ENCODE assay signal across 1 cellular context in the genomic region with DNA sequence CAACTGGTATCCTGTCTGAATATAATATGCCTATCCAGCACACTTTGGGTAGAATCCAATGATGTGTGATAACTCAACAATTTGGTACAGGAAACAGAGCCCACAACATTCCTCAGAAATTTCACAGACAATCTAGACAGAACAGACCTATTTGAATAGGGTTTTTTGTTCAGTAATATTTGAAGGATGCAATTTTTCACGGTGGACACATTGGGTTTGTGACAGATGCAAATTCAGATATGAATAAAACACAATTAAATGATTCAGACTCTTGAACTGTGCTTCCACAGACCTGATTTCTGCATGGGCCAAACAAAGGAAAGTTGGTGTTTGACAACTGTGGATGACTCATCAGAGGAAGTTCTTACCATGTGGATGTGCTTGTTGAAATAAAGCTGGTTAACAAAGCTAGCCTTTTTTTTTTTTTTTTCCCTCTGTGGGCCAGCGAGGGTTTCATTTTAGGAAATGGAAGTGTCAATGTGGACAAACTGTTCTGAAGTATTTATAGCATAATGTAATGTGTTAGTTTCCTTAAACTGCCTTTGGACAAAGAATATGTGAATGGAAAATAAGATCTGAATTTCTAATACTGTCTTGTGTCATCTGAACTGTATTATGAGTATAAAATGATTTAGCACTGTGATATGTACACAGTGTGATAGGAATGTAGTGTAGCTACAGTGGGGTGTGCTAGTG.
TF ChIP-seq lines count a peak whose summit lies in the region.

No MANE protein-coding gene starts in this region.

TF ChIP-seq in K562, 482 proteins besides CTCF, POLR2A, EP300 and RAD21 (continued from another document and continues in another):
- TF ChIP-seq CHAMP1 (IDR thresholded peaks at IDR 0.05) (no peak), CBX3 (IDR thresholded peaks at IDR 0.05; ENCODE audit: borderline replicate concordance in 1 of 2, low read length in 2 of 2) (peak in 1 of 2 experiments; percentile 31; a peak in 1 of 3 replicates), ZNF41 (CRISPR knock-in tag; conservative IDR thresholded peaks at IDR 0.05) (no peak), NRF1 (conservative IDR thresholded peaks at IDR 0.05 in 1 of 2, IDR thresholded peaks at IDR 0.05 in 1 of 2) (no peak), MYC (IDR thresholded peaks at IDR 0.05; ENCODE audit: low read depth, low read length) (peak; percentile 67), MYC (CRISPR knock-in tag; IDR thresholded peaks at IDR 0.05; ENCODE audit: borderline replicate concordance, low read depth) (no peak), PTBP1 (IDR thresholded peaks at IDR 0.05; ENCODE audit: low read depth, low read length) (no peak), HNRNPH1 (optimal IDR thresholded peaks at IDR 0.05; ENCODE audit: low read depth, low read length) (no peak), XRCC4 (IDR thresholded peaks at IDR 0.05; ENCODE audit: extremely low read depth, insufficient read depth, insufficient read length) (no peak), RERE (CRISPR knock-in tag; IDR thresholded peaks at IDR 0.05; ENCODE audit: borderline replicate concordance) (no peak), SUPT5H (IDR thresholded peaks at IDR 0.05) (no peak), GATA2 (CRISPR knock-in tag; IDR thresholded peaks at IDR 0.05) (no peak), ZNF124 (CRISPR knock-in tag; IDR thresholded peaks at IDR 0.05) (no peak), CHCHD3 (CRISPR knock-in tag; IDR thresholded peaks at IDR 0.05) (no peak), ZNF212 (CRISPR knock-in tag; IDR thresholded peaks at IDR 0.05) (no peak), ZNF696 (CRISPR knock-in tag; conservative IDR thresholded peaks at IDR 0.05) (no peak), CBX5 (IDR thresholded peaks at IDR 0.05; ENCODE audit: borderline replicate concordance, low read depth) (no peak), HCFC1 (IDR thresholded peaks at IDR 0.05; ENCODE audit: low read depth, low read length) (0 out of 2 replicates have a peak, but pooled peaks have one; percentile 9), ZNF778 (CRISPR knock-in tag; IDR thresholded peaks at IDR 0.05) (no peak), ZNF551 (CRISPR knock-in tag; IDR thresholded peaks at IDR 0.05) (no peak), PTTG1 (tag; IDR thresholded peaks at IDR 0.05; ENCODE audit: low read depth) (no peak), ZKSCAN8 (CRISPR knock-in tag; IDR thresholded peaks at IDR 0.05) (no peak), EHMT2 (IDR thresholded peaks at IDR 0.05) (no peak), ZNF384 (IDR thresholded peaks at IDR 0.05; ENCODE audit: low read depth, low read length) (peak; percentile 97), ZNF507 (tag; conservative IDR thresholded peaks at IDR 0.05) (no peak), MTA1 (IDR thresholded peaks at IDR 0.05; ENCODE audit: borderline replicate concordance) (no peak), FOXA1 (IDR thresholded peaks at IDR 0.05; ENCODE audit: borderline replicate concordance) (no peak), EP400 (IDR thresholded peaks at IDR 0.05) (peak; percentile 26; the same call in 1 of the 2 replicates), GMEB1 (CRISPR knock-in tag; IDR thresholded peaks at IDR 0.05) (no peak), ELF4 (CRISPR knock-in tag; IDR thresholded peaks at IDR 0.05) (no peak), HMGN3 (IDR thresholded peaks at IDR 0.05; ENCODE audit: borderline replicate concordance, extremely low read depth, insufficient read length, low read depth, low read length) (no peak), GATAD2A (IDR thresholded peaks at IDR 0.05) (no peak), ZBTB17 (CRISPR knock-in tag; IDR thresholded peaks at IDR 0.05) (no peak), CSDE1 (IDR thresholded peaks at IDR 0.05) (no peak), ZNF232 (CRISPR knock-in tag; IDR thresholded peaks at IDR 0.05) (no peak), JUNB (CRISPR knock-in tag; conservative IDR thresholded peaks at IDR 0.05) (peak; percentile 71; the same call in 1 of the 2 replicates), PRPF4 (IDR thresholded peaks at IDR 0.05; ENCODE audit: insufficient read depth, low read depth, low read length, poor library complexity, severe bottlenecking) (no peak), MIER1 (IDR thresholded peaks at IDR 0.05; ENCODE audit: low read depth) (no peak), RNF2 (IDR thresholded peaks at IDR 0.05) (no peak), SNIP1 (IDR thresholded peaks at IDR 0.05; ENCODE audit: low read depth) (no peak), EGR1 (conservative IDR thresholded peaks at IDR 0.05) (no peak), MEIS2 (IDR thresholded peaks at IDR 0.05; ENCODE audit: partially characterized antibody) (peak; percentile 47), PBX2 (CRISPR knock-in tag; IDR thresholded peaks at IDR 0.05; ENCODE audit: low read depth) (no peak), PBX2 (tag; conservative IDR thresholded peaks at IDR 0.05; ENCODE audit: low read depth) (0 out of 2 replicates have a peak, but pooled peaks have one; percentile 23), NUFIP1 (IDR thresholded peaks at IDR 0.05; ENCODE audit: partially characterized antibody) (no peak), LCOR (CRISPR knock-in tag; IDR thresholded peaks at IDR 0.05) (no peak), KAT2B (IDR thresholded peaks at IDR 0.05; ENCODE audit: low read depth, low read length) (no peak)
- TF ChIP-seq, protein P1, sequence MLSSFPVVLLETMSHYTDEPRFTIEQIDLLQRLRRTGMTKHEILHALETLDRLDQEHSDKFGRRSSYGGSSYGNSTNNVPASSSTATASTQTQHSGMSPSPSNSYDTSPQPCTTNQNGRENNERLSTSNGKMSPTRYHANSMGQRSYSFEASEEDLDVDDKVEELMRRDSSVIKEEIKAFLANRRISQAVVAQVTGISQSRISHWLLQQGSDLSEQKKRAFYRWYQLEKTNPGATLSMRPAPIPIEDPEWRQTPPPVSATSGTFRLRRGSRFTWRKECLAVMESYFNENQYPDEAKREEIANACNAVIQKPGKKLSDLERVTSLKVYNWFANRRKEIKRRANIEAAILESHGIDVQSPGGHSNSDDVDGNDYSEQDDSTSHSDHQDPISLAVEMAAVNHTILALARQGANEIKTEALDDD (IDR thresholded peaks at IDR 0.05): peak; percentile 87
- TF ChIP-seq, protein P2, sequence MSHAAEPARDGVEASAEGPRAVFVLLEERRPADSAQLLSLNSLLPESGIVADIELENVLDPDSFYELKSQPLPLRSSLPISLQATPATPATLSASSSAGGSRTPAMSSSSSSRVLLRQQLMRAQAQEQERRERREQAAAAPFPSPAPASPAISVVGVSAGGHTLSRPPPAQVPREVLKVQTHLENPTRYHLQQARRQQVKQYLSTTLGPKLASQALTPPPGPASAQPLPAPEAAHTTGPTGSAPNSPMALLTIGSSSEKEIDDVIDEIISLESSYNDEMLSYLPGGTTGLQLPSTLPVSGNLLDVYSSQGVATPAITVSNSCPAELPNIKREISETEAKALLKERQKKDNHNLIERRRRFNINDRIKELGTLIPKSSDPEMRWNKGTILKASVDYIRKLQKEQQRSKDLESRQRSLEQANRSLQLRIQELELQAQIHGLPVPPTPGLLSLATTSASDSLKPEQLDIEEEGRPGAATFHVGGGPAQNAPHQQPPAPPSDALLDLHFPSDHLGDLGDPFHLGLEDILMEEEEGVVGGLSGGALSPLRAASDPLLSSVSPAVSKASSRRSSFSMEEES (CRISPR knock-in tag; IDR thresholded peaks at IDR 0.05): no peak
- TF ChIP-seq, protein P3, sequence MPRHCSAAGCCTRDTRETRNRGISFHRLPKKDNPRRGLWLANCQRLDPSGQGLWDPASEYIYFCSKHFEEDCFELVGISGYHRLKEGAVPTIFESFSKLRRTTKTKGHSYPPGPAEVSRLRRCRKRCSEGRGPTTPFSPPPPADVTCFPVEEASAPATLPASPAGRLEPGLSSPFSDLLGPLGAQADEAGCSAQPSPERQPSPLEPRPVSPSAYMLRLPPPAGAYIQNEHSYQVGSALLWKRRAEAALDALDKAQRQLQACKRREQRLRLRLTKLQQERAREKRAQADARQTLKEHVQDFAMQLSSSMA (CRISPR knock-in tag; IDR thresholded peaks at IDR 0.05): no peak
- TF ChIP-seq, protein P4, sequence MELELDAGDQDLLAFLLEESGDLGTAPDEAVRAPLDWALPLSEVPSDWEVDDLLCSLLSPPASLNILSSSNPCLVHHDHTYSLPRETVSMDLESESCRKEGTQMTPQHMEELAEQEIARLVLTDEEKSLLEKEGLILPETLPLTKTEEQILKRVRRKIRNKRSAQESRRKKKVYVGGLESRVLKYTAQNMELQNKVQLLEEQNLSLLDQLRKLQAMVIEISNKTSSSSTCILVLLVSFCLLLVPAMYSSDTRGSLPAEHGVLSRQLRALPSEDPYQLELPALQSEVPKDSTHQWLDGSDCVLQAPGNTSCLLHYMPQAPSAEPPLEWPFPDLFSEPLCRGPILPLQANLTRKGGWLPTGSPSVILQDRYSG (tag; conservative IDR thresholded peaks at IDR 0.05; ENCODE audit: low read depth): no peak
- TF ChIP-seq, protein P5, sequence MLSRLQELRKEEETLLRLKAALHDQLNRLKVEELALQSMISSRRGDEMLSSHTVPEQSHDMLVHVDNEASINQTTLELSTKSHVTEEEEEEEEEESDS (CRISPR knock-in tag; IDR thresholded peaks at IDR 0.05): no peak
